ENCODE assay signal across 9 cellular contexts in genomic region chr7:105806592-105807266, GRCh38.
DNase-seq lines count a peak whose midpoint lies in the region; ATAC-seq and FAIRE-seq lines count a peak whose summit lies in the region.
"Had no signal": no experiment of that assay in that cellular context is flagged by ENCODE, and none has a peak within 500 bp of the region (broad histone marks: within the 10 kb centered on the region; RNA-seq: fewer than 3 reads in every experiment).

No MANE protein-coding gene starts in this region.

- H3K4me1 ChIP-seq in naive thymus-derived CD4-positive, alpha-beta T cell (ENCODE audit: control insufficient read depth in 2 of 2, insufficient read depth in 2 of 2, low read length in 2 of 2) = peaks cover 33 to 50% of the 10 kb centered on the region in 2 donors

- DNase-seq in GM18507 (ENCODE audit: extremely low spot score, insufficient read length, low read depth) (peak; percentile 29), T-cell (peak; percentile 2 to 57 (median 34)), midbrain (lab: John Stamatoyannopoulos, UW) (no peak), D341Med (ENCODE audit: low spot score) (no peak), SK-N-DZ (ENCODE audit: low spot score) (no peak)
- peak; percentile 64 for DNase-seq in activated naive CD8-positive, alpha-beta T cell treated with anti-CD3 and anti-CD28 coated beads, Interleukin-2, amount 50 U/mL, for 24 hours
- peak in 5 of 9 donors; percentile 6 to 64 (median 9) for DNase-seq in naive thymus-derived CD4-positive, alpha-beta T cell

- no peaks in the 10 kb centered on the region for H3K27me3 Mint-ChIP-seq in T-cell
- H3K27me3 Mint-ChIP-seq in activated naive CD8-positive, alpha-beta T cell treated with anti-CD3 and anti-CD28 coated beads, Interleukin-2, amount 50 U/mL, for 24 hours = no peaks in the 10 kb centered on the region
- no peaks in the 10 kb centered on the region for H3K27me3 Mint-ChIP-seq in naive thymus-derived CD4-positive, alpha-beta T cell

- POLR2A ChIA-PET in T-cell (lab: Charles Lee) = interaction anchor here in 1 of 2 donors (0.7 kb wide), 1 partner anchor 82 kb away, joined by 5 read pairs; no protein-coding TSS in a partner anchor
- POLR2A ChIA-PET in naive thymus-derived CD4-positive, alpha-beta T cell (lab: Charles Lee) = interaction anchor here (0.6 to 1.0 kb wide), 4 partner anchors 13 to 73 kb away, joined by 3 to 4 read pairs (median 3); no protein-coding TSS in a partner anchor

- ATAC-seq in HG03039 (IDR thresholded peaks at IDR 0.05; ENCODE audit: unreplicated experiment) (peak; percentile 35), T-cell (replicated peaks in 1 of 4) (peak; percentile 61 to 72 (median 70))
- peak; percentile 79 for ATAC-seq in activated naive CD8-positive, alpha-beta T cell treated with anti-CD3 and anti-CD28 coated beads, Interleukin-2, amount 50 U/mL, for 24 hours
- peak; percentile 63 for ATAC-seq in naive thymus-derived CD4-positive, alpha-beta T cell

- no peak overlapping the region for H3K4me3 ChIP-seq in naive thymus-derived CD4-positive, alpha-beta T cell (ENCODE audit: low read length)

- H3K4me3 Mint-ChIP-seq in T-cell = peak overlapping the region in 2 of 3 donors; percentile 7 to 32
- peak overlapping the region; percentile 17 for H3K4me3 Mint-ChIP-seq in activated naive CD8-positive, alpha-beta T cell treated with anti-CD3 and anti-CD28 coated beads, Interleukin-2, amount 50 U/mL, for 24 hours
- peak overlapping the region in 8 of 10 donors; percentile 4 to 56 (median 40) for H3K4me3 Mint-ChIP-seq in naive thymus-derived CD4-positive, alpha-beta T cell

- CTCF ChIA-PET in T-cell (lab: Charles Lee) = no interaction called here
- CTCF ChIA-PET in naive thymus-derived CD4-positive, alpha-beta T cell (lab: Charles Lee) = interaction anchor here (0.6 to 2.7 kb wide), 3 partner anchors 11 to 71 kb away, joined by 3 to 7 read pairs (median 3); partner anchors contain the start of gene ATXN7L1

- intact Hi-C loops in naive thymus-derived CD4-positive, alpha-beta T cell (cut with micrococcal nuclease) = loop anchor here (1.0 to 10.0 kb wide), 6 partner anchors 43 to 618 kb away; partner anchors contain the start of gene SYPL1 (in 1 of the 2)

- peak; percentile 87 for FAIRE-seq in GM18507 (lab: Jason Lieb, UNC)

- peaks cover 11% of the 10 kb centered on the region for H3K36me3 Mint-ChIP-seq in T-cell
- no peaks in the 10 kb centered on the region for H3K36me3 Mint-ChIP-seq in activated naive CD8-positive, alpha-beta T cell treated with anti-CD3 and anti-CD28 coated beads, Interleukin-2, amount 50 U/mL, for 24 hours (ENCODE audit: low read depth)
- peaks cover 0 to 16% (median 7%) of the 10 kb centered on the region in 5 donors for H3K36me3 Mint-ChIP-seq in naive thymus-derived CD4-positive, alpha-beta T cell

- H3K9me3 Mint-ChIP-seq in T-cell = no peaks in the 10 kb centered on the region
- H3K9me3 Mint-ChIP-seq in activated naive CD8-positive, alpha-beta T cell treated with anti-CD3 and anti-CD28 coated beads, Interleukin-2, amount 50 U/mL, for 24 hours = no peaks in the 10 kb centered on the region
- H3K9me3 Mint-ChIP-seq in naive thymus-derived CD4-positive, alpha-beta T cell = peaks cover 0 to 1% (median 0%) of the 10 kb centered on the region in 11 donors

- no peaks in the 10 kb centered on the region for H3K27me3 ChIP-seq in naive thymus-derived CD4-positive, alpha-beta T cell (ENCODE audit: control insufficient read depth in 2 of 2, insufficient read depth in 2 of 2, low read length in 2 of 2)
- H3K27me3 ChIP-seq: neutrophil had no signal

- H3K4me1 Mint-ChIP-seq in T-cell = peaks cover 54 to 66% (median 63%) of the 10 kb centered on the region in 3 donors
- H3K4me1 Mint-ChIP-seq in activated naive CD8-positive, alpha-beta T cell treated with anti-CD3 and anti-CD28 coated beads, Interleukin-2, amount 50 U/mL, for 24 hours = peaks cover 64% of the 10 kb centered on the region
- H3K4me1 Mint-ChIP-seq in naive thymus-derived CD4-positive, alpha-beta T cell = peaks cover 37 to 76% (median 65%) of the 10 kb centered on the region in 7 donors

- H3K27ac ChIP-seq in naive thymus-derived CD4-positive, alpha-beta T cell (ENCODE audit: low read depth, low read length) = no peak overlapping the region
- H3K27ac ChIP-seq: neutrophil had no signal

- no peaks in the 10 kb centered on the region for H3K36me3 ChIP-seq in naive thymus-derived CD4-positive, alpha-beta T cell (ENCODE audit: control insufficient read depth in 2 of 3, insufficient read depth in 3 of 3, low read length in 3 of 3)
- H3K36me3 ChIP-seq: neutrophil had no signal

- peak overlapping the region; percentile 65 to 74 for H3K27ac Mint-ChIP-seq in T-cell
- H3K27ac Mint-ChIP-seq in activated naive CD8-positive, alpha-beta T cell treated with anti-CD3 and anti-CD28 coated beads, Interleukin-2, amount 50 U/mL, for 24 hours = peak overlapping the region; percentile 60
- peak overlapping the region in 7 of 9 donors; percentile 9 to 93 (median 55) for H3K27ac Mint-ChIP-seq in naive thymus-derived CD4-positive, alpha-beta T cell

- H3K9me3 ChIP-seq in naive thymus-derived CD4-positive, alpha-beta T cell (ENCODE audit: control insufficient read depth in 2 of 3, low read length in 3 of 3) = no peaks in the 10 kb centered on the region
- H3K9me3 ChIP-seq: neutrophil had no signal

Comparison
In these comparisons a context has a peak if more than half of its experiments do, and no peak if none do; other contexts are left out.
1. DNase-seq: peak in GM18507 (single experiment), T-cell (34 of 34), activated naive CD8-positive, alpha-beta T cell treated with anti-CD3 and anti-CD28 coated beads, Interleukin-2, amount 50 U/mL, for 24 hours (single experiment) and naive thymus-derived CD4-positive, alpha-beta T cell (5 of 9); none in midbrain (single experiment), D341Med (single experiment) and SK-N-DZ (single experiment).
2. Peak in every context shown above with its lines, with median percentiles within 50 percentile points of each other: ATAC-seq, H3K27ac Mint-ChIP-seq and H3K4me3 Mint-ChIP-seq.